ENCODE assay signal across 8 cellular contexts in genomic region chr2:224922142-224922727, GRCh38.
DNase-seq lines count a peak whose midpoint lies in the region; ATAC-seq and TF ChIP-seq lines count a peak whose summit lies in the region.

No MANE protein-coding gene starts in this region.

- H3K36me3 Mint-ChIP-seq in CD4-positive, CD25-positive, alpha-beta regulatory T cell = peaks cover 11% of the 10 kb centered on the region
- H3K36me3 Mint-ChIP-seq in osteocyte (ENCODE audit: unreplicated experiment) = no peaks in the 10 kb centered on the region

- DNase-seq in CD4-positive, CD25-positive, alpha-beta regulatory T cell = peak in 1 of 3 donors; percentile 54
- DNase-seq in amniotic epithelial cell (ENCODE audit: low read depth) (peak; percentile 40), upper lobe of left lung (no peak), osteocyte (ENCODE audit: extremely low spot score, unreplicated experiment) (no peak), testis (no peak), HEK293T (ENCODE audit: extremely low spot score) (no peak)

- H3K4me3 Mint-ChIP-seq in CD4-positive, CD25-positive, alpha-beta regulatory T cell = peak overlapping the region in 3 of 4 donors; percentile 8 to 38 (median 22)
- no peak overlapping the region for H3K4me3 Mint-ChIP-seq in osteocyte (ENCODE audit: unreplicated experiment)

- peaks cover 46 to 59% (median 52%) of the 10 kb centered on the region in 4 donors for H3K4me1 Mint-ChIP-seq in CD4-positive, CD25-positive, alpha-beta regulatory T cell
- H3K4me1 Mint-ChIP-seq in osteocyte (ENCODE audit: unreplicated experiment) = peaks cover 28% of the 10 kb centered on the region

- H3K9me3 Mint-ChIP-seq in CD4-positive, CD25-positive, alpha-beta regulatory T cell = no peaks in the 10 kb centered on the region
- no peaks in the 10 kb centered on the region for H3K9me3 Mint-ChIP-seq in osteocyte (ENCODE audit: unreplicated experiment)

- H3K4me3 ChIP-seq in CD4-positive, CD25-positive, alpha-beta regulatory T cell (ENCODE audit: low read depth, low read length) = peak overlapping the region; percentile 45
- no peak overlapping the region for H3K4me3 ChIP-seq in upper lobe of left lung
- no peak overlapping the region for H3K4me3 ChIP-seq in testis

- H3K9me3 ChIP-seq in CD4-positive, CD25-positive, alpha-beta regulatory T cell (ENCODE audit: control insufficient read depth in 2 of 2, low read length in 2 of 2) = no peaks in the 10 kb centered on the region
- no peaks in the 10 kb centered on the region for H3K9me3 ChIP-seq in upper lobe of left lung
- no peaks in the 10 kb centered on the region for H3K9me3 ChIP-seq in testis

- peaks cover 20% of the 10 kb centered on the region for H3K36me3 ChIP-seq in CD4-positive, CD25-positive, alpha-beta regulatory T cell (ENCODE audit: control insufficient read depth, insufficient read depth, low read length)
- H3K36me3 ChIP-seq in upper lobe of left lung (no peaks in the 10 kb centered on the region), testis (ENCODE audit: low read depth, missing control alignments) (no peaks in the 10 kb centered on the region)

- 41 to 66% methylated on average over 2 of the region's 2 CpGs for WGBS in upper lobe of left lung, 2 donors
- WGBS in testis, 2 donors = 74 to 84% methylated on average over 2 of the region's 2 CpGs

- peak in 1 of 2 donors; percentile 4 for ATAC-seq in CD4-positive, CD25-positive, alpha-beta regulatory T cell (ENCODE audit: low read depth in 2 of 2)
- ATAC-seq in GM19452 (IDR thresholded peaks at IDR 0.05; ENCODE audit: unreplicated experiment) (peak; percentile 69), HG03442 (IDR thresholded peaks at IDR 0.05; ENCODE audit: unreplicated experiment) (peak; percentile 68), upper lobe of left lung (ENCODE audit: low FRiP score in 2 of 2) (peak in 1 of 2 donors; percentile 77)

- POLR2A ChIA-PET in HEK293T (lab: Yijun Ruan, JAX) = no interaction called here

- H3K27ac ChIP-seq in CD4-positive, CD25-positive, alpha-beta regulatory T cell (ENCODE audit: insufficient read depth, low read length, poor library complexity, severe bottlenecking) = peak overlapping the region; percentile 85
- H3K27ac ChIP-seq in upper lobe of left lung (peak overlapping the region; percentile 24 to 46 (median 36)), testis (no peak overlapping the region)

- TF ChIP-seq CTCF in upper lobe of left lung (IDR thresholded peaks at IDR 0.05) (no peak), osteocyte (IDR thresholded peaks at IDR 0.05) (no peak), testis (IDR thresholded peaks at IDR 0.05) (no peak)

- TF ChIP-seq POLR2A in upper lobe of left lung (IDR thresholded peaks at IDR 0.05) (peak in 1 of 4 donors; percentile 20), testis (IDR thresholded peaks at IDR 0.05) (no peak)

- CTCF ChIA-PET in HEK293T (lab: Yijun Ruan, JAX) = no interaction called here

- intact Hi-C loops in testis (cut with DNase I; ENCODE audit: low total_unique reads) = no loop called here

- TF ChIP-seq EP300 in upper lobe of left lung (IDR thresholded peaks at IDR 0.05) = peak in 1 of 4 donors; percentile 10

- H3K27ac Mint-ChIP-seq in CD4-positive, CD25-positive, alpha-beta regulatory T cell = peak overlapping the region; percentile 70 to 96 (median 91)
- H3K27ac Mint-ChIP-seq in osteocyte (ENCODE audit: unreplicated experiment) = no peak overlapping the region

- no peaks in the 10 kb centered on the region for H3K27me3 Mint-ChIP-seq in CD4-positive, CD25-positive, alpha-beta regulatory T cell
- no peaks in the 10 kb centered on the region for H3K27me3 Mint-ChIP-seq in osteocyte (ENCODE audit: unreplicated experiment)

- H3K27me3 ChIP-seq in CD4-positive, CD25-positive, alpha-beta regulatory T cell (ENCODE audit: control insufficient read depth, insufficient read depth, low read length) = no peaks in the 10 kb centered on the region
- H3K27me3 ChIP-seq in upper lobe of left lung = no peaks in the 10 kb centered on the region
- H3K27me3 ChIP-seq in testis = no peaks in the 10 kb centered on the region

- peaks cover 60% of the 10 kb centered on the region for H3K4me1 ChIP-seq in CD4-positive, CD25-positive, alpha-beta regulatory T cell (ENCODE audit: control insufficient read depth, insufficient read depth, low read length, poor library complexity, severe bottlenecking)
- H3K4me1 ChIP-seq in upper lobe of left lung (peaks cover 13 to 39% (median 21%) of the 10 kb centered on the region in 4 donors), testis (peaks cover 5% of the 10 kb centered on the region)

TF ChIP-seq in HEK293T, 16 proteins besides CTCF, POLR2A, EP300 and RAD21:
- TF ChIP-seq CTBP1 (IDR thresholded peaks at IDR 0.05; ENCODE audit: borderline replicate concordance) = no peak
- TF ChIP-seq LEF1 (IDR thresholded peaks at IDR 0.05; ENCODE audit: borderline replicate concordance) = no peak
- no peak for TF ChIP-seq FOXM1 (IDR thresholded peaks at IDR 0.05; ENCODE audit: borderline replicate concordance)
- no peak for TF ChIP-seq SP1 (IDR thresholded peaks at IDR 0.05)
- TF ChIP-seq SUZ12 (IDR thresholded peaks at IDR 0.05) = no peak

Comparison
In these comparisons a context has a peak if more than half of its experiments do, and no peak if none do; other contexts are left out.
1. H3K27ac ChIP-seq: peak in CD4-positive, CD25-positive, alpha-beta regulatory T cell (single experiment) and upper lobe of left lung (4 of 4); none in testis (0 of 2).